Comparison of ENCODE assay signal across 14 cellular contexts in the genomic region with DNA sequence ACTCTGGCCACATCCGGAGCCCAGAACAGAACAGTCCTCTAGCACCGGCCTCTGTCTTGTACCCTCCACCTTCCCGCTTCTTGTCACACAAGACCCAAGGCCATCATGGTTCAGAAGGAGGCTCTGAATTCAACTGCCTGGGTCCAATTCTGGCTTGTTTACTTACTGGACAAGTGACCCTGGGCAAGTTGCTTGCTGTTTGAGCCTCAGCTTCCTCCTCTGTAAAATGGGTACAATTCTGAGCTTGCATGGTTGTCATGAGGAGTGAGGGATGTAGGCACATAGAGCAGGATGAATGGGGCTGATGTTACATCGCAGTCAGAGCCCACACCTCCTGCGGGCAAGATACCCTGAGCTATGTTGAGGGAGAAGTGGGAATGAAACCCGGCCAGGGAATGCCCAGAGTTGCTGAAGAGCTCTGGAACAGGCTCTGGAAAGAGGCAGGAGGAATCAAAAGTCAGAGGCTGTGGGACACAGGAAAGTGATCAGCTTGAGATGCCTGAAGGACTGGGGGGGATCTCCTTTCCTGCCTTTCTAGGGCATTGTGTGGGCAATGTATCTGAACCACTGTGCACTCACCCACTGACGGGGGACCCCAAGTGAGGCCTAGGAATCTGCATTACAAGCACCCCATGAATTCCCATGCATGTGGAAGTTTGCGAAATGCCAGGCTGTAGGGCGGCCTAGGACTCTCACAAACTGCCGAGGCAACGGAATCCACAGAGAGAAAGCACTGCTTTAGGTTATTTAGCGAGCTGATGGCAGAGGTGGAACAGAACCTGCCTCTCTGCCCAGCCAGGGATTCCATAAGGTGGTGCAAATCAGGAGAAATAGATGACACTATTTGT. TPM values are rescaled to one million over a fixed set of nuclear protein-coding genes. Genes with fewer than 3 reads are reported as not detected.
DNase-seq lines count a peak whose midpoint lies in the region; ATAC-seq and TF ChIP-seq lines count a peak whose summit lies in the region.
"Had no signal": no experiment of that assay in that cellular context is flagged by ENCODE, and none has a peak within 500 bp of the region (broad histone marks: within the 10 kb centered on the region; RNA-seq: fewer than 3 reads in every experiment).

No MANE protein-coding gene starts in this region.

- H3K27me3 ChIP-seq in SJSA1 (replicated peaks) (no peaks in the 10 kb centered on the region), esophagus muscularis mucosa (no peaks in the 10 kb centered on the region), mucosa of stomach (ENCODE audit: control insufficient read depth, insufficient read depth, low read length) (no peaks in the 10 kb centered on the region), thoracic aorta (replicated peaks; ENCODE audit: insufficient read depth) (no peaks in the 10 kb centered on the region)

- H3K4me1 Mint-ChIP-seq in activated T-cell treated with anti-CD3 and anti-CD28 coated beads, Interleukin-2, amount 50 U/mL, for 4 hours (ENCODE audit: low read depth), result no peaks in the 10 kb centered on the region
- H3K4me1 Mint-ChIP-seq: activated naive CD4-positive, alpha-beta T cell treated with anti-CD3 and anti-CD28 coated beads, Interleukin-2, amount 50 U/mL, for 24 hours; naive B cell had no signal

- TF ChIP-seq POLR2A in esophagus muscularis mucosa (IDR thresholded peaks at IDR 0.05; ENCODE audit: low read depth), result no peak

- no peak for DNase-seq in SJSA1 (ENCODE audit: low read depth in 1 of 2, low spot score in 2 of 2)
- DNase-seq in esophagus muscularis mucosa (ENCODE audit: extremely low spot score), result no peak
- DNase-seq in thoracic aorta (ENCODE audit: low spot score), result no peak
- no peak for DNase-seq in activated T-cell treated with anti-CD3 and anti-CD28 coated beads, Interleukin-2, amount 50 U/mL, for 4 hours
- no peak for DNase-seq in KG1 (lab: John Stamatoyannopoulos, UW)
- DNase-seq: effector CD4-positive, alpha-beta T cell; naive B cell; PC-9; T1000 had no signal

- peaks cover 60% of the 10 kb centered on the region for H3K36me3 ChIP-seq in SJSA1
- H3K36me3 ChIP-seq in esophagus muscularis mucosa, result peaks cover 0 to 65% (median 58%) of the 10 kb centered on the region in 4 donors
- no peaks in the 10 kb centered on the region for H3K36me3 ChIP-seq in mucosa of stomach (ENCODE audit: control insufficient read depth, insufficient read depth, low read length)
- H3K36me3 ChIP-seq in thoracic aorta, result peaks cover 56% of the 10 kb centered on the region

- no peaks in the 10 kb centered on the region for H3K9me3 Mint-ChIP-seq in activated T-cell treated with anti-CD3 and anti-CD28 coated beads, Interleukin-2, amount 50 U/mL, for 4 hours
- H3K9me3 Mint-ChIP-seq: activated naive CD4-positive, alpha-beta T cell treated with anti-CD3 and anti-CD28 coated beads, Interleukin-2, amount 50 U/mL, for 24 hours; naive B cell had no signal

- 53% methylated on average over 12 of the region's 12 CpGs for WGBS in esophagus muscularis mucosa

- no peak overlapping the region for H3K4me3 Mint-ChIP-seq in activated T-cell treated with anti-CD3 and anti-CD28 coated beads, Interleukin-2, amount 50 U/mL, for 4 hours
- H3K4me3 Mint-ChIP-seq: activated naive CD4-positive, alpha-beta T cell treated with anti-CD3 and anti-CD28 coated beads, Interleukin-2, amount 50 U/mL, for 24 hours had no signal

- peak overlapping the region; percentile 79 for H3K9ac ChIP-seq in mucosa of stomach (ENCODE audit: low read length)

- peaks cover 2% of the 10 kb centered on the region for H3K27me3 Mint-ChIP-seq in activated T-cell treated with anti-CD3 and anti-CD28 coated beads, Interleukin-2, amount 50 U/mL, for 4 hours (ENCODE audit: low read depth)
- H3K27me3 Mint-ChIP-seq: activated naive CD4-positive, alpha-beta T cell treated with anti-CD3 and anti-CD28 coated beads, Interleukin-2, amount 50 U/mL, for 24 hours had no signal

- intact Hi-C loops in esophagus muscularis mucosa (cut with DNase I), result no loop called here

- TF ChIP-seq CTCF in esophagus muscularis mucosa (IDR thresholded peaks at IDR 0.05) (no peak), thoracic aorta (IDR thresholded peaks at IDR 0.05) (no peak)

- H3K27ac ChIP-seq in SJSA1 (no peak overlapping the region), esophagus muscularis mucosa (replicated peaks in 1 of 4) (peak overlapping the region; percentile 94 to 98 (median 96)), thoracic aorta (peak overlapping the region; percentile 96 to 97)
- H3K27ac ChIP-seq: PC-9 had no signal

- no peaks in the 10 kb centered on the region for H3K9me3 ChIP-seq in SJSA1 (replicated peaks)
- no peaks in the 10 kb centered on the region for H3K9me3 ChIP-seq in esophagus muscularis mucosa
- H3K9me3 ChIP-seq in mucosa of stomach (ENCODE audit: control insufficient read depth, low read length), result no peaks in the 10 kb centered on the region
- H3K9me3 ChIP-seq in thoracic aorta, result no peaks in the 10 kb centered on the region

- peaks cover 93% of the 10 kb centered on the region for H3K4me1 ChIP-seq in SJSA1 (replicated peaks)
- peaks cover 18 to 47% (median 42%) of the 10 kb centered on the region in 4 donors for H3K4me1 ChIP-seq in esophagus muscularis mucosa
- H3K4me1 ChIP-seq in mucosa of stomach (ENCODE audit: control insufficient read depth, insufficient read depth, low read length), result peaks cover 13% of the 10 kb centered on the region
- peaks cover 7 to 39% of the 10 kb centered on the region in 2 donors for H3K4me1 ChIP-seq in thoracic aorta (ENCODE audit: control insufficient read depth in 1 of 2, low read depth in 2 of 2)

- H3K36me3 Mint-ChIP-seq in activated T-cell treated with anti-CD3 and anti-CD28 coated beads, Interleukin-2, amount 50 U/mL, for 4 hours (ENCODE audit: insufficient read depth), result no peaks in the 10 kb centered on the region
- H3K36me3 Mint-ChIP-seq: activated naive CD4-positive, alpha-beta T cell treated with anti-CD3 and anti-CD28 coated beads, Interleukin-2, amount 50 U/mL, for 24 hours; naive B cell had no signal

- no peak for TF ChIP-seq EP300 in esophagus muscularis mucosa (IDR thresholded peaks at IDR 0.05)

- H3K4me3 ChIP-seq in SJSA1 (peak overlapping the region; percentile 52), esophagus muscularis mucosa (peak overlapping the region; percentile 62 to 77 (median 68)), mucosa of stomach (ENCODE audit: low read length) (peak overlapping the region; percentile 15), thoracic aorta (peak overlapping the region; percentile 83)
- H3K4me3 ChIP-seq: PC-9 had no signal

- ATAC-seq in thoracic aorta (ENCODE audit: insufficient number of reproducible peaks, low FRiP score, low read depth), result no peak
- ATAC-seq in activated T-cell treated with anti-CD3 and anti-CD28 coated beads, Interleukin-2, amount 50 U/mL, for 4 hours, result no peak
- ATAC-seq in HG02938 (IDR thresholded peaks at IDR 0.05; ENCODE audit: unreplicated experiment), result no peak
- ATAC-seq in GM19023 (IDR thresholded peaks at IDR 0.05; ENCODE audit: unreplicated experiment), result no peak

RNA-seq across cellular contexts. Expression of a gene that starts 29.4 kb away (rescaled TPM):
- total RNA-seq in SJSA1 (2014; rRNA removed; shearing (Covaris generic)), result 1.00 TPM in 1 of 2 replicates, not detected in the other
- 10 to 100 TPM in 2 of 4 donors, 1 to 10 TPM in 2; 2.5 to 20.3 (median 8.0) TPM for total RNA-seq in esophagus muscularis mucosa
- total RNA-seq in thoracic aorta, result 1 to 10 TPM; 1.9 to 7.1 TPM
- not detected for total RNA-seq in activated T-cell treated with anti-CD3 and anti-CD28 coated beads, Interleukin-2, amount 50 U/mL, for 4 hours
- total RNA-seq: activated CD8-positive, alpha-beta memory T cell treated with anti-CD3 and anti-CD28 coated beads for 36 hours; PC-9 had no signal

RNA-seq across cellular contexts. Expression of a gene that starts 50.6 kb away (rescaled TPM):
- 23.7 and 26.4 TPM in 2 replicates for total RNA-seq in SJSA1 (2014; rRNA removed; shearing (Covaris generic))
- total RNA-seq in esophagus muscularis mucosa, result 1 to 10 TPM; 4.0 to 5.8 (median 4.7) TPM
- total RNA-seq in thoracic aorta, result 1 to 10 TPM; 7.3 to 7.8 TPM
- 10 to 100 TPM in 1 of 3 donors, 1 to 10 TPM in 2; 8.8 to 13.4 (median 8.8) TPM for total RNA-seq in activated T-cell treated with anti-CD3 and anti-CD28 coated beads, Interleukin-2, amount 50 U/mL, for 4 hours

Comparison
In these comparisons a context has a peak if more than half of its experiments do, and no peak if none do; other contexts are left out.
1. H3K4me3 ChIP-seq: peak in every context shown above with its lines; median percentile 83 in thoracic aorta; 68 in esophagus muscularis mucosa; 52 in SJSA1; 15 in mucosa of stomach.